In genomic region chr5:181188700-181189362, GRCh38 we compare ENCODE assay signal across 8 cellular contexts. TPM values are rescaled to one million over a fixed set of nuclear protein-coding genes. Genes with fewer than 3 reads are reported as not detected.
A peak's percentile ranks its signal among the peaks of the same experiment; 100 is the strongest.
DNase-seq lines count a peak whose midpoint lies in the region; ATAC-seq and TF ChIP-seq lines count a peak whose summit lies in the region.

No MANE protein-coding gene starts in this region.

- H3K4me3 ChIP-seq in ascending aorta (peak overlapping the region; percentile 61 to 84), iPS-11a (ENCODE audit: low read depth, low read length) (peak overlapping the region; percentile 66), skeletal muscle tissue (ENCODE audit: low read length in 3 of 3) (peak overlapping the region; percentile 80 to 96 (median 92))

- H3K36me3 ChIP-seq in ascending aorta, result no peaks in the 10 kb centered on the region
- H3K36me3 ChIP-seq in skeletal muscle tissue (ENCODE audit: control insufficient read depth in 3 of 3, insufficient read depth in 3 of 3, low read length in 3 of 3), result no peaks in the 10 kb centered on the region

- H3K9ac ChIP-seq in skeletal muscle tissue (ENCODE audit: low read depth in 1 of 3, low read length in 3 of 3), result peak overlapping the region; percentile 63 to 92 (median 71)

- peaks cover 10 to 13% of the 10 kb centered on the region in 2 donors for H3K4me1 ChIP-seq in ascending aorta
- H3K4me1 ChIP-seq in skeletal muscle tissue (ENCODE audit: control insufficient read depth in 3 of 3, insufficient read depth in 3 of 3, low read length in 3 of 3), result peaks cover 21 to 45% (median 41%) of the 10 kb centered on the region in 3 donors

- intact Hi-C loops in ascending aorta (cut with DNase I), result loop anchor here (1.0 to 5.0 kb wide), 3 partner anchors 29 to 73 kb away; partner anchors contain the start of gene TRIM52

- H3K9me3 ChIP-seq in ascending aorta (no peaks in the 10 kb centered on the region), skeletal muscle tissue (ENCODE audit: control insufficient read depth in 3 of 3, low read length in 3 of 3) (no peaks in the 10 kb centered on the region)

- ATAC-seq in HG02571 (IDR thresholded peaks at IDR 0.05; ENCODE audit: unreplicated experiment), result no peak

- no peak for TF ChIP-seq CTCF in ascending aorta (IDR thresholded peaks at IDR 0.05)

- no peaks in the 10 kb centered on the region for H3K27me3 ChIP-seq in ascending aorta
- no peaks in the 10 kb centered on the region for H3K27me3 ChIP-seq in skeletal muscle tissue (ENCODE audit: control insufficient read depth in 3 of 3, insufficient read depth in 3 of 3, low read length in 3 of 3)

- DNase-seq in ELF-1 (ENCODE audit: low read depth, low spot score), result peak; percentile 94
- peak; percentile 87 for DNase-seq in RKO (ENCODE audit: low spot score)
- DNase-seq in ascending aorta (ENCODE audit: low spot score in 2 of 2), result peak in 1 of 2 donors; percentile 90
- no peak for DNase-seq in NCI-H146 treated with DMSO at 0.1 percent for 48 hours (lab: John Stamatoyannopoulos, UW; ENCODE audit: unreplicated experiment)
- no peak for DNase-seq in germinal center (ENCODE audit: low spot score)

- H3K27ac ChIP-seq in ascending aorta (peak overlapping the region; percentile 82 to 88), skeletal muscle tissue (ENCODE audit: low read depth, low read length) (peak overlapping the region; percentile 57)

RNA-seq across cellular contexts. Expression of gene TRIM7, which starts 16.2 kb away (rescaled TPM):
- 6.1 TPM for total RNA-seq in ascending aorta
- total RNA-seq in skeletal muscle tissue, result 9.9 TPM

RNA-seq across cellular contexts. Expression of gene TRIM41, which starts 34.2 kb away (rescaled TPM):
- total RNA-seq in ascending aorta (105 TPM), skeletal muscle tissue (15.1 TPM)

RNA-seq across cellular contexts. Expression of gene OR2V2, which starts 41.4 kb away (rescaled TPM):
- total RNA-seq in ascending aorta, result not detected
- total RNA-seq in skeletal muscle tissue, result not detected

RNA-seq across cellular contexts. Expression of gene RACK1, which starts 54.9 kb away (rescaled TPM):
- total RNA-seq in ascending aorta, result 2,870 TPM
- 4,748 TPM for total RNA-seq in skeletal muscle tissue

RNA-seq across cellular contexts. Expression of gene OR2V1, which starts 57.9 kb away (rescaled TPM):
- not detected for total RNA-seq in ascending aorta
- total RNA-seq in skeletal muscle tissue, result not detected

Comparison
In these comparisons a context has a peak if more than half of its experiments do, and no peak if none do; other contexts are left out.
1. DNase-seq: peak in ELF-1 (single experiment) and RKO (single experiment); none in NCI-H146 treated with DMSO at 0.1 percent for 48 hours (single experiment) and germinal center (single experiment).
2. Peak in every context shown above with its lines, with median percentiles within 50 percentile points of each other: H3K4me3 ChIP-seq.